ENCODE assay signal across 1 cellular context in the genomic region with DNA sequence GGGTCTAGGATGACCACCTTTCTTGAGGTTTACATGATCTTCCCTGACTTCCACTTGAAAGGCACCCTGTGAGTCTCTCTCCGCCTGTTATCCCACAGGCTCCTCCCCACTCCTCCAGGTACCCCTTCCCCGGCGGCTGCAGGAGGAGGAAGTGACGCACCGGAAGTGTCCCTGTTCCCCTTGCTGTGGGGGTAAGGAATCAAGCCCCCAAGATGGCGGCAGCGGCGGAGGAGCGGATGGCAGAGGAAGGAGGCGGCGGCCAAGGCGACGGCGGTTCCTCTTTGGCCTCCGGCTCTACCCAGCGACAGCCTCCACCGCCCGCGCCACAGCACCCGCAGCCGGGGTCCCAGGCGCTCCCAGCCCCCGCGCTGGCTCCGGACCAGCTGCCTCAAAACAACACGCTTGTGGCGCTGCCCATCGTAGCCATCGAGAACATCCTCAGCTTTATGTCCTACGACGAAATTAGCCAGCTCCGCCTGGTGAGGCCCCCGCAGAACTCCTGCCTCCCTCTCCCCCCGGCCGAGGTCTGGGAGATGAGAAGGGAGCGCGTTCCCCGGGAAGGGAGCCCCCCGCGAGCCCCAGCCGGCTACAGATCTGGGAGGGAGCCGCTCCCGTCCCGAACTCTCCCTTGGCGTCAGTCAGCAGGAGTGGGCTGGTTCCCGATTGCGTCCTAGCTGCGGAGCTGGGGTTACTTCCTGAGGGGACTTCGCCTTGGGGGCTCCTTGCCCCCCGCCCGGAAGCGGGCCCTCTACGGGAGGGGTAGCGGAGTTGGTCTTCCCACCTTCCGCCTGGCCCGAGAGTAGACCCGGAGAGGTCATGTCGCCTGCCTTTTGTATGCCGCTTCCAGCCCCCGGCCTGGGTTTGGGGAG.
TF ChIP-seq lines count a peak whose summit lies in the region.

Gene FBXO28 (plus strand): TSS at position 194 of the 869 bp plus-strand sequence. CDS start 19 bp downstream, at position 213.

TF ChIP-seq in A549, 52 proteins besides CTCF, POLR2A, EP300 and RAD21 (continued from another document):
- TF ChIP-seq CHD2 (IDR thresholded peaks at IDR 0.05; ENCODE audit: low read length, partially characterized antibody) (no peak), JUN (IDR thresholded peaks at IDR 0.05) (peak in 1 of 2 experiments; percentile 93; a peak in 4 of 5 replicates), PHF8 (IDR thresholded peaks at IDR 0.05; ENCODE audit: borderline replicate concordance, low read depth) (peak; percentile 94), MAX (IDR thresholded peaks at IDR 0.05) (peak; percentile 75), JUNB (IDR thresholded peaks at IDR 0.05) (no peak), HDAC2 (IDR thresholded peaks at IDR 0.05) (no peak), KDM5A (IDR thresholded peaks at IDR 0.05) (peak; percentile 89)
